ENCODE assay signal across 18 cellular contexts in genomic region chrX:38890963-38891362, GRCh38.
DNase-seq lines count a peak whose midpoint lies in the region; ATAC-seq and TF ChIP-seq lines count a peak whose summit lies in the region.
"Had no signal": no experiment of that assay in that cellular context is flagged by ENCODE, and none has a peak within 500 bp of the region (broad histone marks: within the 10 kb centered on the region; RNA-seq: fewer than 3 reads in every experiment).

No MANE protein-coding gene starts in this region.

- no peak overlapping the region for H3K4me3 Mint-ChIP-seq in GM23338
- no peak overlapping the region for H3K4me3 Mint-ChIP-seq in effector memory CD8-positive, alpha-beta T cell
- H3K4me3 Mint-ChIP-seq: CD14-positive monocyte had no signal

- H3K79me2 ChIP-seq in DND-41 (ENCODE audit: insufficient read depth, low read length) (no peaks in the 10 kb centered on the region), osteoblast (ENCODE audit: insufficient read depth, low read length) (no peaks in the 10 kb centered on the region), GM23338 (replicated peaks; ENCODE audit: insufficient read depth) (no peaks in the 10 kb centered on the region)

- 0 out of 2 replicates have a peak overlapping the region, but pooled peaks have one; percentile 41 for H3K9ac ChIP-seq in DND-41 (ENCODE audit: low read depth, low read length)

- no peak for ATAC-seq in DND-41 (ENCODE audit: insufficient read depth, low read depth)
- ATAC-seq in left lobe of liver, result peak; percentile 88
- ATAC-seq in GM23338, result no peak
- no peak for ATAC-seq in effector memory CD8-positive, alpha-beta T cell (replicated peaks)
- ATAC-seq: HCT116 had no signal

- no peaks in the 10 kb centered on the region for H3K9me3 Mint-ChIP-seq in GM23338
- no peaks in the 10 kb centered on the region for H3K9me3 Mint-ChIP-seq in effector memory CD8-positive, alpha-beta T cell

- peaks cover 3% of the 10 kb centered on the region for H3K27me3 Mint-ChIP-seq in GM23338 (ENCODE audit: insufficient read depth, low read depth, poor library complexity)
- no peaks in the 10 kb centered on the region for H3K27me3 Mint-ChIP-seq in effector memory CD8-positive, alpha-beta T cell

- H3K4me1 ChIP-seq in DND-41 (ENCODE audit: insufficient read depth, low read length) (peaks cover 24% of the 10 kb centered on the region), osteoblast (ENCODE audit: insufficient read depth, low read length) (peaks cover 3% of the 10 kb centered on the region), GM23338 (ENCODE audit: insufficient read depth) (no peaks in the 10 kb centered on the region; the same call in 1 of the 2 replicates)
- H3K4me1 ChIP-seq: Peyer's patch had no signal

- H3K4me2 ChIP-seq in DND-41 (ENCODE audit: insufficient read depth, low read length) (peak overlapping the region; percentile 45; the same call in 1 of the 2 replicates), osteoblast (ENCODE audit: insufficient read depth, low read length) (no peak overlapping the region), GM23338 (no peak overlapping the region)

- no peaks in the 10 kb centered on the region for H3K9me3 ChIP-seq in DND-41 (ENCODE audit: insufficient read depth, low read length, severe bottlenecking)
- H3K9me3 ChIP-seq in KOPT-K1 (ENCODE audit: insufficient read depth, low read length, poor library complexity, severe bottlenecking), result no peaks in the 10 kb centered on the region
- no peaks in the 10 kb centered on the region for H3K9me3 ChIP-seq in osteoblast (ENCODE audit: low read depth, low read length)
- H3K9me3 ChIP-seq: MG63, Peyer's patch had no signal

- no peaks in the 10 kb centered on the region for H3K36me3 Mint-ChIP-seq in GM23338 (ENCODE audit: low read depth)
- H3K36me3 Mint-ChIP-seq in effector memory CD8-positive, alpha-beta T cell (ENCODE audit: insufficient read depth), result no peaks in the 10 kb centered on the region
- H3K36me3 Mint-ChIP-seq: CD14-positive monocyte had no signal

- no peaks in the 10 kb centered on the region for H3F3A ChIP-seq in GM23338 (replicated peaks; ENCODE audit: low read depth)

- H3K9me2 ChIP-seq in GM23338 (ENCODE audit: insufficient read depth), result no peaks in the 10 kb centered on the region

- H3K4me3 ChIP-seq in DND-41 (ENCODE audit: low read depth in 1 of 2, low read length in 2 of 2), result no peak overlapping the region; a peak in 1 of 4 replicates
- H3K4me3 ChIP-seq in osteoblast (ENCODE audit: insufficient read depth, low read length), result no peak overlapping the region
- no peak overlapping the region for H3K4me3 ChIP-seq in GM23338
- H3K4me3 ChIP-seq: MG63, Peyer's patch had no signal

- H3K4me1 Mint-ChIP-seq in GM23338, result peaks cover 9% of the 10 kb centered on the region
- no peaks in the 10 kb centered on the region for H3K4me1 Mint-ChIP-seq in effector memory CD8-positive, alpha-beta T cell (ENCODE audit: low read depth in 2 of 2)

- DNase-seq in DND-41 (no peak), left lobe of liver (ENCODE audit: low spot score) (peak; percentile 44), osteoblast (ENCODE audit: insufficient read length, low spot score, missing footprints) (peak; percentile 30), GM23338 (ENCODE audit: low spot score) (no peak), KG1 (lab: John Stamatoyannopoulos, UW) (no peak), DMS79 (lab: John Stamatoyannopoulos, UW) (no peak)
- DNase-seq in effector memory CD8-positive, alpha-beta T cell, result no peak
- DNase-seq: AML-193, GOT3, NCI-H1092, NCI-H1436 treated with DMSO at 0.1 percent for 48 hours, NCI-H1930, NCI-H69, Peyer's patch had no signal

- H3K27ac Mint-ChIP-seq in GM23338, result no peak overlapping the region
- no peak overlapping the region for H3K27ac Mint-ChIP-seq in effector memory CD8-positive, alpha-beta T cell
- H3K27ac Mint-ChIP-seq: CD14-positive monocyte had no signal

- H2AFZ ChIP-seq in DND-41 (ENCODE audit: low read depth, low read length), result no peak overlapping the region
- no peak overlapping the region for H2AFZ ChIP-seq in osteoblast (ENCODE audit: low read length)
- H2AFZ ChIP-seq in GM23338, result no peak overlapping the region

- TF ChIP-seq CTCF in DND-41 (IDR thresholded peaks at IDR 0.05; ENCODE audit: borderline replicate concordance, extremely low read depth, low read length, poor library complexity, severe bottlenecking), result no peak
- no peak for TF ChIP-seq CTCF in osteoblast (IDR thresholded peaks at IDR 0.05; ENCODE audit: extremely low read depth, low read depth, low read length)
- TF ChIP-seq CTCF in GM23338 (conservative IDR thresholded peaks at IDR 0.05; ENCODE audit: low read depth in 2 of 2), result no peak

- peak overlapping the region; percentile 92 for H3K27ac ChIP-seq in DND-41 (ENCODE audit: low read length)
- peak overlapping the region; percentile 59 for H3K27ac ChIP-seq in KOPT-K1 (ENCODE audit: low read depth, low read length, poor library complexity, severe bottlenecking)
- H3K27ac ChIP-seq in osteoblast (ENCODE audit: low read depth, low read length), result no peak overlapping the region
- no peak overlapping the region for H3K27ac ChIP-seq in GM23338 (ENCODE audit: low read depth)
- H3K27ac ChIP-seq: Peyer's patch had no signal

- H4K20me1 ChIP-seq in DND-41 (ENCODE audit: insufficient read depth, low read length) (no peaks in the 10 kb centered on the region), osteoblast (ENCODE audit: insufficient read depth, low read length) (no peaks in the 10 kb centered on the region), GM23338 (replicated peaks; ENCODE audit: insufficient read depth) (no peaks in the 10 kb centered on the region)

- H3K36me3 ChIP-seq in DND-41 (ENCODE audit: insufficient read depth, low read length) (no peaks in the 10 kb centered on the region), KOPT-K1 (ENCODE audit: insufficient read depth, low read length) (no peaks in the 10 kb centered on the region), osteoblast (ENCODE audit: insufficient read depth, low read length) (no peaks in the 10 kb centered on the region), GM23338 (ENCODE audit: insufficient read depth) (no peaks in the 10 kb centered on the region)
- H3K36me3 ChIP-seq: MG63, Peyer's patch had no signal

- H3K27me3 ChIP-seq in DND-41 (ENCODE audit: insufficient read depth, low read length, poor library complexity), result no peaks in the 10 kb centered on the region
- H3K27me3 ChIP-seq in osteoblast (ENCODE audit: insufficient read depth, low read length), result peaks cover 6% of the 10 kb centered on the region
- H3K27me3 ChIP-seq in GM23338 (ENCODE audit: insufficient read depth), result no peaks in the 10 kb centered on the region
- H3K27me3 ChIP-seq: MG63, Peyer's patch had no signal

TF ChIP-seq in GM23338, 12 proteins besides CTCF, POLR2A, EP300 and RAD21 (continues in another document):
- no peak for TF ChIP-seq REST (IDR thresholded peaks at IDR 0.05; ENCODE audit: unreplicated experiment)

Comparison
In these comparisons a context has a peak if more than half of its experiments do, and no peak if none do; other contexts are left out.
1. DNase-seq: peak in left lobe of liver (single experiment) and osteoblast (single experiment); none in DND-41 (single experiment), GM23338 (single experiment), KG1 (single experiment), effector memory CD8-positive, alpha-beta T cell (0 of 3) and DMS79 (single experiment).
2. H3K27ac ChIP-seq: peak in DND-41 (single experiment) and KOPT-K1 (single experiment); none in osteoblast (single experiment) and GM23338 (single experiment).